10 cellular contexts compared by ENCODE assay signal in genomic region chr2:118224888-118225264, GRCh38.
DNase-seq lines count a peak whose midpoint lies in the region; ATAC-seq, FAIRE-seq and TF ChIP-seq lines count a peak whose summit lies in the region.
"Had no signal": no experiment of that assay in that cellular context is flagged by ENCODE, and none has a peak within 500 bp of the region (broad histone marks: within the 10 kb centered on the region; RNA-seq: fewer than 3 reads in every experiment).

No MANE protein-coding gene starts in this region.

- DNase-seq in astrocyte (ENCODE audit: low read depth), result no peak
- DNase-seq in nephron progenitor cell, result no peak
- no peak for DNase-seq in NCI-H187 (lab: John Stamatoyannopoulos, UW)
- DNase-seq in OCI-M2 (lab: John Stamatoyannopoulos, UW; ENCODE audit: unreplicated experiment), result no peak
- DNase-seq in NCI-H1930 (lab: John Stamatoyannopoulos, UW), result no peak
- DNase-seq: NCI-H510A treated with DMSO at 0.1 percent for 48 hours had no signal

- no peaks in the 10 kb centered on the region for H4K20me1 ChIP-seq in DOHH2 (ENCODE audit: control insufficient read depth, insufficient read depth, low read depth, low read length)
- no peaks in the 10 kb centered on the region for H4K20me1 ChIP-seq in astrocyte (ENCODE audit: insufficient read depth, low read length)

- H3K27ac ChIP-seq in DOHH2 (ENCODE audit: low read depth, low read length), result no peak overlapping the region
- no peak overlapping the region for H3K27ac ChIP-seq in astrocyte (ENCODE audit: low read depth, low read length)
- H3K27ac ChIP-seq: HL-60 had no signal

- peak overlapping the region; percentile 86 for H3K4me2 ChIP-seq in DOHH2 (ENCODE audit: low read length)
- H3K4me2 ChIP-seq in astrocyte (ENCODE audit: low read length), result peak overlapping the region; percentile 90

- H3K4me3 ChIP-seq in DOHH2 (ENCODE audit: low read length) (peak overlapping the region; percentile 73), astrocyte (ENCODE audit: insufficient read depth, low read depth, low read length) (no peak overlapping the region)

- H3K4me1 Mint-ChIP-seq in astrocyte (ENCODE audit: low read depth, unreplicated experiment) (peaks cover 4% of the 10 kb centered on the region), nephron progenitor cell (peaks cover 45% of the 10 kb centered on the region)

- H3K27ac Mint-ChIP-seq in astrocyte (ENCODE audit: unreplicated experiment), result no peak overlapping the region
- no peak overlapping the region for H3K27ac Mint-ChIP-seq in nephron progenitor cell

- H3K27me3 ChIP-seq in DOHH2 (ENCODE audit: control insufficient read depth, low read length) (peaks cover 52% of the 10 kb centered on the region), astrocyte (ENCODE audit: insufficient read depth, low read length) (peaks cover 59% of the 10 kb centered on the region)

- peak; percentile 23 for ATAC-seq in HG02884 (IDR thresholded peaks at IDR 0.05; ENCODE audit: unreplicated experiment)
- no peak for ATAC-seq in HG02588 (IDR thresholded peaks at IDR 0.05; ENCODE audit: unreplicated experiment)

- H3K79me2 ChIP-seq in DOHH2 (ENCODE audit: control insufficient read depth, low read length) (no peaks in the 10 kb centered on the region), astrocyte (ENCODE audit: insufficient read depth, low read length) (no peaks in the 10 kb centered on the region)

- H3K9me3 Mint-ChIP-seq in astrocyte (ENCODE audit: unreplicated experiment) (peaks cover 2% of the 10 kb centered on the region), nephron progenitor cell (no peaks in the 10 kb centered on the region)

- peak overlapping the region; percentile 58 for H3K9ac ChIP-seq in astrocyte (ENCODE audit: low read length)

- H3K9me2 ChIP-seq in DOHH2 (replicated peaks; ENCODE audit: control insufficient read depth, low read length), result no peaks in the 10 kb centered on the region

- no peak for FAIRE-seq in astrocyte (lab: Jason Lieb, UNC)

- H3K27me3 Mint-ChIP-seq in astrocyte (ENCODE audit: low read depth, unreplicated experiment), result peaks cover 40% of the 10 kb centered on the region
- no peaks in the 10 kb centered on the region for H3K27me3 Mint-ChIP-seq in nephron progenitor cell (ENCODE audit: low read depth, poor library complexity)

- H3K9me3 ChIP-seq in DOHH2 (ENCODE audit: control insufficient read depth, insufficient read depth, low read length) (no peaks in the 10 kb centered on the region), astrocyte (ENCODE audit: insufficient read depth, low read depth, low read length) (no peaks in the 10 kb centered on the region)

- TF ChIP-seq CTCF in DOHH2 (IDR thresholded peaks at IDR 0.05; ENCODE audit: low read depth, low read length, poor library complexity, severe bottlenecking), result no peak
- no peak for TF ChIP-seq CTCF in astrocyte (IDR thresholded peaks at IDR 0.05; ENCODE audit: insufficient read depth, low read depth, low read length)
- no peak for TF ChIP-seq CTCF in nephron progenitor cell (IDR thresholded peaks at IDR 0.05)

- peak overlapping the region; percentile 39 for H2AFZ ChIP-seq in astrocyte (ENCODE audit: low read depth, low read length)

- H3K36me3 Mint-ChIP-seq in astrocyte (ENCODE audit: low read depth, unreplicated experiment) (no peaks in the 10 kb centered on the region), nephron progenitor cell (ENCODE audit: low read depth) (no peaks in the 10 kb centered on the region)

- 0 out of 2 replicates have a peak, but pooled peaks cover 2% of the 10 kb centered on the region for H3F3A ChIP-seq in DOHH2 (ENCODE audit: control insufficient read depth, insufficient read depth)

- no peaks in the 10 kb centered on the region for H3K36me3 ChIP-seq in DOHH2 (ENCODE audit: control insufficient read depth, low read length)
- H3K36me3 ChIP-seq in astrocyte (ENCODE audit: insufficient read depth, low read length), result no peaks in the 10 kb centered on the region

- H3K4me3 Mint-ChIP-seq in astrocyte (ENCODE audit: unreplicated experiment) (peak overlapping the region; percentile 48), nephron progenitor cell (peak overlapping the region; percentile 73)

- H3K4me1 ChIP-seq in DOHH2 (ENCODE audit: control insufficient read depth, low read length), result peaks cover 19% of the 10 kb centered on the region
- no peaks in the 10 kb centered on the region for H3K4me1 ChIP-seq in astrocyte (ENCODE audit: insufficient read depth, low read length)
